8 cellular contexts compared by ENCODE assay signal in the genomic region with DNA sequence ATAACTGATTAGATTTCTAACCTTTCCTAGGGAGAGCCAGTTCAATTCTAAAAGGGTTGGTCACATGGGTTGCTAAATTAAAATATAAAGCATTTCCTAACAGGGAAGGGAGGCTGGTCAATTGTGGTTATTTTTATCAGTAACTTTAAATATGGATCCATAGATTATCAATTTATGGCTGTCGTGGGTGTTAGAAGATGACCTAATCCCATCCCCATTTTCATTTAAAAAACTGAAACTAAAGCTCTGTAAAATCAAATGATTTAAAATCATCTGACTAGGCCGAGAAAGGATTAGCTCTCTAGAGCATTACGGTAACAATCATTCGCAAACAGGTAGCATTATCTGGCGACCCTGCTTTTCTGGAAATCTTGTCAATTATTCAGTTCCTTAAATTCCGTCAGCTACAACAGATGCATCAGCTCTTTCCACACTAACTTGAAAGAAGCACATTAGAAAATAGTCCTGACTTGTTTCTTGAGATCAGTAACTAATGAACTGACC. TPM values are rescaled to one million over a fixed set of nuclear protein-coding genes. Genes with fewer than 3 reads are reported as not detected.
A peak's percentile ranks its signal among the peaks of the same experiment; 100 is the strongest.
DNase-seq lines count a peak whose midpoint lies in the region; ATAC-seq and TF ChIP-seq lines count a peak whose summit lies in the region.

No MANE protein-coding gene starts in this region.

- H3K4me3 ChIP-seq in AG09309 (ENCODE audit: control insufficient read depth, low read depth, low read length) (peak overlapping the region; percentile 64), breast epithelium (peak overlapping the region; percentile 86 to 93 (median 92)), mucosa of stomach (ENCODE audit: low read length) (peak overlapping the region; percentile 45)

- H3K27ac ChIP-seq in breast epithelium, result peak overlapping the region; percentile 100

- H3K9ac ChIP-seq in mucosa of stomach (ENCODE audit: low read length), result peak overlapping the region; percentile 83

- no peak for DNase-seq in AG09309 (ENCODE audit: low read depth)
- peak; percentile 39 for DNase-seq in HT-29 (ENCODE audit: low spot score)
- DNase-seq in breast epithelium (ENCODE audit: low spot score in 2 of 2), result no peak
- no peak for DNase-seq in globus pallidus (ENCODE audit: low spot score)
- DNase-seq in HuH-7.5 (ENCODE audit: low spot score), result no peak

- H3K9me3 ChIP-seq in breast epithelium, result no peaks in the 10 kb centered on the region
- H3K9me3 ChIP-seq in mucosa of stomach (ENCODE audit: control insufficient read depth, low read length), result no peaks in the 10 kb centered on the region

- intact Hi-C loops in breast epithelium (cut with DNase I; ENCODE audit: low total_unique reads), result loop anchor here (2.0 kb wide), 1 partner anchor 53 kb away; a partner anchor contains a TSS

- TF ChIP-seq CTCF in AG09309 (IDR thresholded peaks at IDR 0.05; ENCODE audit: control insufficient read depth, insufficient read depth, low read depth, low read length, missing control alignments) (no peak), breast epithelium (IDR thresholded peaks at IDR 0.05) (no peak)

- no peak for ATAC-seq in HG03196 (IDR thresholded peaks at IDR 0.05; ENCODE audit: unreplicated experiment)
- ATAC-seq in GM21528 (IDR thresholded peaks at IDR 0.05; ENCODE audit: low FRiP score, unreplicated experiment), result no peak

- H3K36me3 ChIP-seq in breast epithelium (no peaks in the 10 kb centered on the region), mucosa of stomach (ENCODE audit: control insufficient read depth, insufficient read depth, low read length) (no peaks in the 10 kb centered on the region)

- H3K4me1 ChIP-seq in breast epithelium (peaks cover 0 to 6% of the 10 kb centered on the region in 2 donors), mucosa of stomach (ENCODE audit: control insufficient read depth, insufficient read depth, low read length) (peaks cover 13% of the 10 kb centered on the region)

- H3K27me3 ChIP-seq in breast epithelium (no peaks in the 10 kb centered on the region), mucosa of stomach (ENCODE audit: control insufficient read depth, insufficient read depth, low read length) (no peaks in the 10 kb centered on the region)

- TF ChIP-seq POLR2A in breast epithelium (IDR thresholded peaks at IDR 0.05), result no peak

RNA-seq across cellular contexts. Expression of a gene that starts 0.9 kb away (rescaled TPM):
- 30.4 and 33.8 TPM in 2 replicates for total RNA-seq in HT-29 (2014; rRNA removed; shearing (Covaris generic))
- 10 to 100 TPM; 60.6 to 100.0 (median 95.9) TPM for total RNA-seq in breast epithelium

RNA-seq across cellular contexts. Expression of a gene that starts 52.9 kb away (rescaled TPM):
- 30.8 and 30.9 TPM in 2 replicates for total RNA-seq in HT-29 (2014; rRNA removed; shearing (Covaris generic))
- 100 to 1,000 TPM in 2 of 3 donors, 10 to 100 TPM in 1; 63.8 to 133 (median 124) TPM for total RNA-seq in breast epithelium
